ENCODE assay signal across 14 cellular contexts in the genomic region with DNA sequence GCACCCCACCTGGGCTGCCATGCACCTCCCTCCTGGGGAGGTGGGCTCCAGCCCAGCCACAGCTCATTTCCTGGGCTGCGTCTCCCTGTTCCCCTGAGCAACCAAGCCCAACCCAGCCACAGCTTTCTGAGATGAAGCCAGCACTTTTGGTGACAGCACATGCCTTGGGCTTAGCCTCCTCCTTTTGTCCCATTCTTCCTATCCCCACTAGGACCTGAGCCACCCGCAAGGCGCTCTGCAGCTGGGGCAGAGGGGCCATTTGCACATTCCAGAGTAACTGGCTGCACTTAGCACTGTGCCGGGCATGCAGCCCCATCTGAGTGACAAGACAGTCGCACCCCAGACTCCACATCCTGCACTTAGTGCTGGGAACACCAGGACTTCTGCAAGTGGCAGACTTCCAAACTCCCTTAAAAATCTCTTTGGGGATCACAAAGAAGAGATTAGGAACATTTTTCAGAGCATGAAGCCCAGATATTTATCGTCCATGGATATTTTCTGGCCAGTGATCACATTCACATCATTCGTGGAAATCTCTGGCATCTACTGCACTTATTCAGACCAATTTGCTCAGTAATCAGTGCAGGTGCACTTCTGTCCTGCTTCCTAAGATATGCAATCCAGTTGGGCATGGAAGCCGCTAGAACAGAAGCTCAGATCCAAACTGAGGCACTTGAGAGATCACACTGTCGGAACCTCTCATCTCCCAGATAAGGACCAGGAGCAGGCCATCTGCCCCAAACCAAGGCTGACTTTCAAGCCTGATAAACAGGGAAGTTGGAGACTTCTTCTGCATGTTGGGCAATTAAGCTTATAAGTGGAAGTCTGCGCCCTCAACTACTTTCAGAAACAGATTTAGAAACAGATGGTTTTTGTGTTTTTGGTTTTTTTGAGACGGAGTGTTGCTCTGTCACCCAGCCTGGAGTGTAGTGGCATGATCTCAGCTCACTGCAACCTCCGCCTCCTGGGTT. TPM values are rescaled to one million over a fixed set of nuclear protein-coding genes. Genes with fewer than 3 reads are reported as not detected.
A peak's percentile ranks its signal among the peaks of the same experiment; 100 is the strongest.
DNase-seq lines count a peak whose midpoint lies in the region; ATAC-seq and TF ChIP-seq lines count a peak whose summit lies in the region.
"Had no signal": no experiment of that assay in that cellular context is flagged by ENCODE, and none has a peak within 500 bp of the region (broad histone marks: within the 10 kb centered on the region; RNA-seq: fewer than 3 reads in every experiment).

No MANE protein-coding gene starts in this region.

- WGBS in SK-N-SH (ENCODE audit: low lambda C conversion rate) = 34% methylated on average over 10 of the region's 12 CpGs
- 50 to 76% methylated on average over 5 to 12 of the region's 12 CpGs for WGBS in transverse colon (ENCODE audit: low coverage in 1 of 2), 2 donors

- H3K9me2 ChIP-seq in SK-N-SH (no peaks in the 10 kb centered on the region), PC-9 (ENCODE audit: insufficient read depth) (no peaks in the 10 kb centered on the region)

- no TSS peak for BruUV-seq in PC-9 (replicated peaks; lab: Mats Ljungman, UMichigan)

- no peaks in the 10 kb centered on the region for H3K36me3 Mint-ChIP-seq in HFFc6 (ENCODE audit: low read depth)
- H3K36me3 Mint-ChIP-seq: activated CD8-positive, alpha-beta memory T cell treated with anti-CD3 and anti-CD28 coated beads, Interleukin-2, amount 10 ng/mL, durations not matched to agents 7 days and 5 days; activated naive CD8-positive, alpha-beta T cell had no signal

- POLR2A ChIA-PET in SK-N-SH (lab: Yijun Ruan, JAX) (interaction anchor here (0.6 kb wide), 1 partner anchor 949 kb away, joined by 3 read pairs; no protein-coding TSS in a partner anchor), PC-9 (lab: Charles Lee; ENCODE audit: unreplicated experiment) (no interaction called here)

- no peak overlapping the region for H3K27ac ChIP-seq in SK-N-SH (ENCODE audit: low read depth in 2 of 2, low read length in 1 of 2)
- H3K27ac ChIP-seq in transverse colon = peak overlapping the region; percentile 20 to 72 (median 56)
- H3K27ac ChIP-seq in PC-9 = no peak overlapping the region
- H3K27ac ChIP-seq: 22Rv1, thyroid gland had no signal

- H3K27me3 ChIP-seq in SK-N-SH (ENCODE audit: insufficient read depth) (no peaks in the 10 kb centered on the region), transverse colon (peaks cover 20% of the 10 kb centered on the region), PC-9 (ENCODE audit: insufficient read depth, low read depth) (no peaks in the 10 kb centered on the region)
- H3K27me3 ChIP-seq: esophagus squamous epithelium, thyroid gland had no signal

- peak; percentile 68 for DNase-seq in SIG-M5 treated with dmso at 0.1 percent for 504 hours (lab: John Stamatoyannopoulos, UW; ENCODE audit: unreplicated experiment)
- DNase-seq in SIG-M5 (lab: John Stamatoyannopoulos, UW) = no peak
- peak; percentile 68 for DNase-seq in SK-N-SH
- DNase-seq in islet precursor cell = peak; percentile 96
- DNase-seq in transverse colon = no peak
- no peak for DNase-seq in PC-9
- no peak for DNase-seq in HFFc6
- DNase-seq: activated CD8-positive, alpha-beta memory T cell treated with anti-CD3 and anti-CD28 coated beads, Interleukin-2, amount 10 ng/mL, durations not matched to agents 7 days and 5 days; DMS79; esophagus squamous epithelium; thyroid gland had no signal

- H3K4me1 Mint-ChIP-seq in HFFc6 (ENCODE audit: low read depth) = peaks cover 25% of the 10 kb centered on the region

- TF ChIP-seq EP300 in SK-N-SH (IDR thresholded peaks at IDR 0.05; ENCODE audit: borderline replicate concordance in 1 of 2, low read depth in 1 of 2, low read length in 1 of 2) = no peak
- TF ChIP-seq EP300 in transverse colon (IDR thresholded peaks at IDR 0.05; ENCODE audit: low read depth) = no peak

- no peak for TF ChIP-seq POLR2A in transverse colon (IDR thresholded peaks at IDR 0.05)

- no peaks in the 10 kb centered on the region for H3K79me2 ChIP-seq in SK-N-SH (ENCODE audit: insufficient read depth)
- 0 out of 2 replicates have a peak, but pooled peaks cover 4% of the 10 kb centered on the region for H3K79me2 ChIP-seq in PC-9 (ENCODE audit: low read depth)

- no peaks in the 10 kb centered on the region for H3F3A ChIP-seq in SK-N-SH (replicated peaks; ENCODE audit: insufficient read depth)
- no peaks in the 10 kb centered on the region for H3F3A ChIP-seq in PC-9 (ENCODE audit: insufficient read depth, low read depth)

- H3K9me3 Mint-ChIP-seq in HFFc6 = no peaks in the 10 kb centered on the region; the same call in 1 of the 2 replicates

- H3K9me3 ChIP-seq in SK-N-SH (no peaks in the 10 kb centered on the region), transverse colon (no peaks in the 10 kb centered on the region), PC-9 (ENCODE audit: insufficient read depth, low read depth) (no peaks in the 10 kb centered on the region)
- H3K9me3 ChIP-seq: esophagus squamous epithelium, thyroid gland had no signal

- CTCF ChIA-PET in SK-N-SH (lab: Yijun Ruan, JAX) = interaction anchor here (1.1 to 1.4 kb wide), 3 partner anchors 72 to 323 kb away, joined by 4 to 6 read pairs (median 4); no protein-coding TSS in a partner anchor
- CTCF ChIA-PET in PC-9 (lab: Charles Lee) = no interaction called here

- ATAC-seq in HG02938 (IDR thresholded peaks at IDR 0.05; ENCODE audit: unreplicated experiment) = no peak
- ATAC-seq: activated CD8-positive, alpha-beta memory T cell treated with anti-CD3 and anti-CD28 coated beads, Interleukin-2, amount 10 ng/mL, durations not matched to agents 7 days and 5 days had no signal

- H3K4me3 ChIP-seq in SK-N-SH (ENCODE audit: low read depth in 2 of 2, low read length in 1 of 2) (no peak overlapping the region), transverse colon (no peak overlapping the region), PC-9 (no peak overlapping the region)
- H3K4me3 ChIP-seq: esophagus squamous epithelium, thyroid gland had no signal

- peaks cover 0 to 10% of the 10 kb centered on the region in 2 experiments; a peak in 1 of 4 replicates for H3K4me1 ChIP-seq in SK-N-SH (ENCODE audit: control insufficient read depth in 1 of 2, insufficient read depth in 2 of 2, low read depth in 1 of 2, low read length in 1 of 2)
- peaks cover 11 to 64% (median 19%) of the 10 kb centered on the region in 4 donors for H3K4me1 ChIP-seq in transverse colon
- no peaks in the 10 kb centered on the region for H3K4me1 ChIP-seq in PC-9 (replicated peaks; ENCODE audit: insufficient read depth)

- intact Hi-C loops in transverse colon (cut with DNase I; ENCODE audit: low total_unique reads) = no loop called here
- intact Hi-C loops in PC-9 (cut with micrococcal nuclease; ENCODE audit: unreplicated experiment) = no loop called here

- H3K4me3 Mint-ChIP-seq in HFFc6 = no peak overlapping the region
- H3K4me3 Mint-ChIP-seq: activated CD8-positive, alpha-beta memory T cell treated with anti-CD3 and anti-CD28 coated beads, Interleukin-2, amount 10 ng/mL, durations not matched to agents 7 days and 5 days; activated naive CD8-positive, alpha-beta T cell had no signal

- H3K27me3 Mint-ChIP-seq in HFFc6 (ENCODE audit: insufficient read depth) = peaks cover 4% of the 10 kb centered on the region; the same call in 1 of the 2 replicates

- TF ChIP-seq CTCF in SK-N-SH (IDR thresholded peaks at IDR 0.05) (no peak), transverse colon (IDR thresholded peaks at IDR 0.05) (no peak), PC-9 (conservative IDR thresholded peaks at IDR 0.05) (no peak), HFFc6 (IDR thresholded peaks at IDR 0.05) (no peak)

- H2AFZ ChIP-seq in SK-N-SH (ENCODE audit: low read depth) (no peak overlapping the region), PC-9 (no peak overlapping the region)

- no peak for TF ChIP-seq RAD21 in SK-N-SH (IDR thresholded peaks at IDR 0.05; ENCODE audit: low read length)

- no peak overlapping the region; the same call in 1 of the 2 replicates for H3K27ac Mint-ChIP-seq in HFFc6
- H3K27ac Mint-ChIP-seq: activated CD8-positive, alpha-beta memory T cell treated with anti-CD3 and anti-CD28 coated beads, Interleukin-2, amount 10 ng/mL, durations not matched to agents 7 days and 5 days; activated naive CD8-positive, alpha-beta T cell had no signal

- no peak overlapping the region for H3K9ac ChIP-seq in SK-N-SH

- H4K20me1 ChIP-seq in SK-N-SH (ENCODE audit: insufficient read depth) (no peaks in the 10 kb centered on the region), PC-9 (ENCODE audit: insufficient read depth) (peaks cover 19% of the 10 kb centered on the region)

- H3K4me2 ChIP-seq in SK-N-SH (no peak overlapping the region), PC-9 (no peak overlapping the region)

- in situ Hi-C loops in transverse colon (cut with MboI; ENCODE audit: low pct_ligation_motif_present in 1 of 4, low pct_unique_long_range_greater_than_20kb in 1 of 4, low sequenced_read_pairs in 3 of 4) = no loop called here

- no peaks in the 10 kb centered on the region for H3K36me3 ChIP-seq in SK-N-SH (replicated peaks in 1 of 2; ENCODE audit: control insufficient read depth in 1 of 2, insufficient read depth in 2 of 2, low read length in 1 of 2)
- no peaks in the 10 kb centered on the region for H3K36me3 ChIP-seq in transverse colon
- no peaks in the 10 kb centered on the region for H3K36me3 ChIP-seq in PC-9 (ENCODE audit: low read depth)
- H3K36me3 ChIP-seq: esophagus squamous epithelium, thyroid gland had no signal

TF ChIP-seq in SK-N-SH, 30 proteins besides CTCF, POLR2A, EP300 and RAD21:
- TF ChIP-seq CHD2 (IDR thresholded peaks at IDR 0.05; ENCODE audit: low read length, partially characterized antibody) = no peak
- peak; percentile 31; the same call in 1 of the 2 replicates for TF ChIP-seq RCOR1 (IDR thresholded peaks at IDR 0.05; ENCODE audit: low read length)
- TF ChIP-seq GATA2 (CRISPR knock-in tag; IDR thresholded peaks at IDR 0.05) = peak; percentile 46
- no peak for TF ChIP-seq MEF2A (IDR thresholded peaks at IDR 0.05; ENCODE audit: borderline replicate concordance, low read depth)
- no peak for TF ChIP-seq TCF12 (IDR thresholded peaks at IDR 0.05)
- TF ChIP-seq MXI1 (IDR thresholded peaks at IDR 0.05; ENCODE audit: low read depth, low read length) = peak; percentile 34; the same call in 1 of the 2 replicates
- TF ChIP-seq FOSL2 (IDR thresholded peaks at IDR 0.05; ENCODE audit: borderline replicate concordance, low read depth) = no peak
- TF ChIP-seq FOXJ3 (CRISPR knock-in tag; IDR thresholded peaks at IDR 0.05) = 0 out of 2 replicates have a peak, but pooled peaks have one; percentile 47
- TF ChIP-seq SIN3A (IDR thresholded peaks at IDR 0.05; ENCODE audit: borderline replicate concordance, low read depth, low read length) = no peak
- TF ChIP-seq TEAD4 (IDR thresholded peaks at IDR 0.05; ENCODE audit: borderline replicate concordance, insufficient read depth) = no peak

RNA-seq across cellular contexts. Expression of a gene that starts 26.4 kb away (rescaled TPM):
- 0.02 TPM in 2 replicates for polyA plus RNA-seq in SK-N-SH (2012; rRNA removed)
- polyA plus RNA-seq in SK-N-SH (2012; cell fraction: cytosol; rRNA removed) = 0.01 and 0.05 TPM in 2 replicates
- 0.02 and 0.06 TPM in 2 replicates for polyA plus RNA-seq in SK-N-SH (2012; cell fraction: nucleus; rRNA removed)
- total RNA-seq in transverse colon = 10 to 100 TPM in 3 of 4 donors, 1 to 10 TPM in 1; 10.0 to 25.4 (median 16.0) TPM
- 23.8 and 24.6 TPM in 2 replicates for total RNA-seq in PC-9 (2021)
- 1 to 10 TPM in 4 of 6 experiments, under 1 TPM in 2; 0.88 to 8.7 (median 1.1) TPM for total RNA-seq in HFFc6 (2021; fragmentation: NEBNext Ultra II Directional; extraction: Animal tissue kit (Norgen Biotek cat#: 25700))

Comparison
In these comparisons a context has a peak if more than half of its experiments do, and no peak if none do; other contexts are left out.
1. DNase-seq: peak in SIG-M5 treated with dmso at 0.1 percent for 504 hours (single experiment), SK-N-SH (single experiment) and islet precursor cell (single experiment); none in SIG-M5 (single experiment), transverse colon (single experiment), PC-9 (0 of 2) and HFFc6 (single experiment).
2. H3K27ac ChIP-seq: peak in transverse colon (4 of 4); none in SK-N-SH (0 of 2) and PC-9 (single experiment).